7 cellular contexts compared by ENCODE assay signal in genomic region chr17:18184143-18185007, GRCh38. TPM values are rescaled to one million over a fixed set of nuclear protein-coding genes. Genes with fewer than 3 reads are reported as not detected.
DNase-seq lines count a peak whose midpoint lies in the region; ATAC-seq and TF ChIP-seq lines count a peak whose summit lies in the region.

No MANE protein-coding gene starts in this region.

- no peak for TF ChIP-seq POLR2A in lower leg skin (IDR thresholded peaks at IDR 0.05)

- H3K27ac ChIP-seq in HUES64 (ENCODE audit: low read depth, low read length) (peak overlapping the region; percentile 98; the same call in 1 of the 2 replicates), coronary artery (peak overlapping the region; percentile 99)

- peaks cover 31% of the 10 kb centered on the region for H3K4me1 ChIP-seq in HUES64 (ENCODE audit: insufficient read depth, low read length)

- H3K4me3 ChIP-seq in HUES64 (ENCODE audit: low read length): peak overlapping the region; percentile 91
- peak overlapping the region; percentile 89 for H3K4me3 ChIP-seq in coronary artery
- peak overlapping the region; percentile 84 for H3K4me3 ChIP-seq in lower leg skin (ENCODE audit: low read depth, poor library complexity, severe bottlenecking)

- H3K9ac ChIP-seq in HUES64 (ENCODE audit: low read depth, low read length): peak overlapping the region; percentile 87

- peak; percentile 78 for DNase-seq in activated CD4-positive, alpha-beta T cell treated with anti-CD3 and anti-CD28 coated beads, Interleukin-2, amount 50 U/mL, for 1 hour
- DNase-seq in coronary artery (ENCODE audit: low spot score): peak; percentile 84
- peak; percentile 41 to 91 for DNase-seq in lower leg skin (ENCODE audit: low spot score in 2 of 2)
- peak; percentile 22 to 53 (median 31) for DNase-seq in stimulated activated CD4-positive, alpha-beta T cell treated with anti-CD3 and anti-CD28 coated beads, TNF-alpha, amount 100 ng/mL, for 1 hour (ENCODE audit: low read depth in 3 of 3, low spot score in 1 of 3)

- no peaks in the 10 kb centered on the region for H3K27me3 ChIP-seq in HUES64 (ENCODE audit: insufficient read depth, low read length)

- ATAC-seq in GM19395 (IDR thresholded peaks at IDR 0.05; ENCODE audit: unreplicated experiment) (peak; percentile 5), HG02973 (IDR thresholded peaks at IDR 0.05; ENCODE audit: unreplicated experiment) (no peak)

- H3K9me3 ChIP-seq in HUES64 (ENCODE audit: insufficient read depth, low read depth, low read length): no peaks in the 10 kb centered on the region

- intact Hi-C loops in lower leg skin (cut with DNase I; ENCODE audit: low total_unique reads): no loop called here

- 2% methylated on average over 91 of the region's 91 CpGs for WGBS in HUES64
- 1 to 2% methylated on average over 25 to 57 of the region's 91 CpGs for WGBS in lower leg skin, 2 donors

- TF ChIP-seq CTCF in coronary artery (IDR thresholded peaks at IDR 0.05) (no peak), lower leg skin (IDR thresholded peaks at IDR 0.05) (no peak)

- peaks cover 30% of the 10 kb centered on the region for H3K36me3 ChIP-seq in HUES64 (ENCODE audit: insufficient read depth, low read length)

RNA-seq across cellular contexts. Expression of gene ALKBH5, which starts 0.7 kb away (rescaled TPM):
- 39.6 TPM for polyA plus RNA-seq in HUES64 (2013, experiment 1 of 2)
- polyA plus RNA-seq in HUES64 (2013, experiment 2 of 2): 41.3 TPM
- 10 to 100 TPM; 56.0 to 87.2 (median 76.4) TPM for total RNA-seq in lower leg skin

RNA-seq across cellular contexts. Expression of gene LLGL1, which starts 41.1 kb away (rescaled TPM):
- 52.6 TPM for polyA plus RNA-seq in HUES64 (2013, experiment 1 of 2)
- 52.4 TPM for polyA plus RNA-seq in HUES64 (2013, experiment 2 of 2)
- total RNA-seq in lower leg skin: 10 to 100 TPM; 24.5 to 32.7 (median 29.3) TPM

Comparison
In these comparisons a context has a peak if more than half of its experiments do, and no peak if none do; other contexts are left out.
1. DNase-seq: peak in every context shown above with its lines; median percentile 84 in coronary artery; 78 in activated CD4-positive, alpha-beta T cell treated with anti-CD3 and anti-CD28 coated beads, Interleukin-2, amount 50 U/mL, for 1 hour; 66 in lower leg skin; 31 in stimulated activated CD4-positive, alpha-beta T cell treated with anti-CD3 and anti-CD28 coated beads, TNF-alpha, amount 100 ng/mL, for 1 hour.